ENCODE assay signal across 16 cellular contexts in the genomic region with DNA sequence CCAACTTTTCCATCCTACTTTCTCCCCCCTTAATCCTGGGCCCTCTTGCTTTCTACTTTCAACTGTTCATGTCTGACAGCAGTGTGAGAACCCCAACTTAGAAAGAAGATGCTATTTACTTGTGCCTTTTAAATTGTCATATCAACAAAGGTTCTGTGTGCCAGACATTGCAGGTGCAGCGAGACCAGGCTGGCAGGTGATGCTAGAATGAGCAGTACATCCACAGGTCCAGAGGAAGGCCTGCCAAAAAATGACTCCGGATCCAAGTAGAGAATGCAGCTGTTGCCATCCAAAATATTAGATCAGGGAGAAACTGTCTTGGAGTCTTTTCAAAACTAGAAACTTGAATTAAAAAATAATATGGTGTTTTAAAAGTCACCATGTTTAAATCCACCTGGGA.
A peak's percentile ranks its signal among the peaks of the same experiment; 100 is the strongest.
DNase-seq lines count a peak whose midpoint lies in the region; ATAC-seq and TF ChIP-seq lines count a peak whose summit lies in the region.
"Had no signal": no experiment of that assay in that cellular context is flagged by ENCODE, and none has a peak within 500 bp of the region (broad histone marks: within the 10 kb centered on the region; RNA-seq: fewer than 3 reads in every experiment).

No MANE protein-coding gene starts in this region.

- BruUV-seq in OCI-LY7 (replicated peaks; lab: Mats Ljungman, UMichigan): no TSS peak

- intact Hi-C loops in OCI-LY7 (cut with micrococcal nuclease; ENCODE audit: unreplicated experiment) (no loop called here), esophagus muscularis mucosa (cut with DNase I) (no loop called here)

- CTCF ChIA-PET in OCI-LY7 (lab: Charles Lee; ENCODE audit: unreplicated experiment): no interaction called here

- TF ChIP-seq POLR2A in esophagus muscularis mucosa (IDR thresholded peaks at IDR 0.05; ENCODE audit: low read depth): no peak

- no peak for TF ChIP-seq EP300 in esophagus muscularis mucosa (IDR thresholded peaks at IDR 0.05)

- WGBS in esophagus muscularis mucosa: 66% methylated on average over 2 of the region's 2 CpGs

- no peaks in the 10 kb centered on the region for H3K79me2 ChIP-seq in OCI-LY7 (ENCODE audit: insufficient read depth, low read depth, low read length)

- H3K4me2 ChIP-seq in OCI-LY7 (ENCODE audit: low read length): no peak overlapping the region
- H3K4me2 ChIP-seq: BLaER1 treated with 17β-estradiol and CSF1 and Interleukin-3, amounts not matched to agents 10 nM and 100 nM; GM23338 had no signal

- no peaks in the 10 kb centered on the region for H3K27me3 ChIP-seq in esophagus muscularis mucosa
- H3K27me3 ChIP-seq: BLaER1 treated with 17β-estradiol and CSF1 and Interleukin-3, amounts not matched to agents 10 nM and 100 nM had no signal

- no peaks in the 10 kb centered on the region for H3K9me2 ChIP-seq in OCI-LY7 (ENCODE audit: insufficient read depth, low read length)

- H4K20me1 ChIP-seq in OCI-LY7 (ENCODE audit: insufficient read depth, low read length): no peaks in the 10 kb centered on the region

- POLR2A ChIA-PET in OCI-LY7 (lab: Charles Lee): no interaction called here

- no peaks in the 10 kb centered on the region for H3K4me1 ChIP-seq in OCI-LY7 (ENCODE audit: insufficient read depth, low read length, poor library complexity, severe bottlenecking)
- no peaks in the 10 kb centered on the region for H3K4me1 ChIP-seq in esophagus muscularis mucosa

- no peak overlapping the region for H2AFZ ChIP-seq in OCI-LY7 (ENCODE audit: low read length)
- H2AFZ ChIP-seq: GM23338 had no signal

- ATAC-seq in HG03520 (IDR thresholded peaks at IDR 0.05; ENCODE audit: unreplicated experiment): no peak
- ATAC-seq: CD8-positive, alpha-beta T cell; GM23338 had no signal

- H3K9me3 ChIP-seq in OCI-LY7 (ENCODE audit: low read length) (no peaks in the 10 kb centered on the region), esophagus muscularis mucosa (no peaks in the 10 kb centered on the region)
- H3K9me3 ChIP-seq: BLaER1 treated with 17β-estradiol and CSF1 and Interleukin-3, amounts not matched to agents 10 nM and 100 nM had no signal

- H3K36me3 ChIP-seq in OCI-LY7 (ENCODE audit: insufficient read depth, low read length) (no peaks in the 10 kb centered on the region), esophagus muscularis mucosa (no peaks in the 10 kb centered on the region)
- H3K36me3 ChIP-seq: BLaER1 treated with 17β-estradiol and CSF1 and Interleukin-3, amounts not matched to agents 10 nM and 100 nM had no signal

- DNase-seq in NCI-H446 treated with DMSO at 0.1 percent for 48 hours (lab: John Stamatoyannopoulos, UW) (peak; percentile 6), NCI-H446 (lab: John Stamatoyannopoulos, UW) (no peak), NCI-H1092 treated with DMSO at 0.1 percent for 48 hours (lab: John Stamatoyannopoulos, UW) (peak; percentile 9), NCI-H774 (lab: John Stamatoyannopoulos, UW) (peak; percentile 67), cerebellum (ENCODE audit: low spot score) (peak; percentile 42), OCI-LY7 (ENCODE audit: low spot score) (no peak), esophagus muscularis mucosa (ENCODE audit: extremely low spot score) (no peak)
- DNase-seq: CD8-positive, alpha-beta T cell; DMS 273 treated with DMSO at 0.1 percent for 48 hours; GDM1; HCEC 1CT; HFFc6; IMR-90 had no signal

- no peak overlapping the region for H3K27ac ChIP-seq in OCI-LY7 (ENCODE audit: low read depth, low read length, poor library complexity, severe bottlenecking)
- no peak overlapping the region for H3K27ac ChIP-seq in esophagus muscularis mucosa (replicated peaks in 1 of 4)
- H3K27ac ChIP-seq: BLaER1 treated with 17β-estradiol and CSF1 and Interleukin-3, amounts not matched to agents 10 nM and 100 nM had no signal

- no peak overlapping the region for H3K4me3 ChIP-seq in OCI-LY7 (ENCODE audit: low read depth, low read length, poor library complexity, severe bottlenecking)
- no peak overlapping the region for H3K4me3 ChIP-seq in esophagus muscularis mucosa
- H3K4me3 ChIP-seq: BLaER1 treated with 17β-estradiol and CSF1 and Interleukin-3, amounts not matched to agents 10 nM and 100 nM; GM23338 had no signal

- TF ChIP-seq CTCF in OCI-LY7 (conservative IDR thresholded peaks at IDR 0.05; ENCODE audit: low read length) (no peak), esophagus muscularis mucosa (IDR thresholded peaks at IDR 0.05) (no peak)

Comparison
In these comparisons a context has a peak if more than half of its experiments do, and no peak if none do; other contexts are left out.
1. DNase-seq: peak in NCI-H446 treated with DMSO at 0.1 percent for 48 hours (single experiment), NCI-H1092 treated with DMSO at 0.1 percent for 48 hours (single experiment), NCI-H774 (single experiment) and cerebellum (single experiment); none in NCI-H446 (0 of 2), OCI-LY7 (single experiment) and esophagus muscularis mucosa (single experiment).